In genomic region chr22:50247748-50248147, GRCh38 we compare ENCODE assay signal across 9 cellular contexts. TPM values are rescaled to one million over a fixed set of nuclear protein-coding genes. Genes with fewer than 3 reads are reported as not detected.
DNase-seq lines count a peak whose midpoint lies in the region; ATAC-seq, FAIRE-seq and TF ChIP-seq lines count a peak whose summit lies in the region.
"Had no signal": no experiment of that assay in that cellular context is flagged by ENCODE, and none has a peak within 500 bp of the region (broad histone marks: within the 10 kb centered on the region; RNA-seq: fewer than 3 reads in every experiment).

No MANE protein-coding gene starts in this region.

- intact Hi-C loops in endothelial cell of umbilical vein (cut with micrococcal nuclease) = no loop called here

- TF ChIP-seq CTCF in HEK293 (tag by site-specific recombination; IDR thresholded peaks at IDR 0.05) (no peak), endothelial cell of umbilical vein (IDR thresholded peaks at IDR 0.05; ENCODE audit: extremely low read depth in 1 of 2, insufficient read depth in 1 of 2, low read depth in 1 of 2, low read length in 2 of 2) (no peak)

- H3K4me1 Mint-ChIP-seq in T-cell = peaks cover 28 to 41% (median 34%) of the 10 kb centered on the region in 3 donors

- H3K27ac Mint-ChIP-seq in T-cell = peak overlapping the region; percentile 28 to 76

- H3K9ac ChIP-seq in BLaER1 = peak overlapping the region; percentile 19; the same call in 1 of the 2 replicates
- no peak overlapping the region for H3K9ac ChIP-seq in endothelial cell of umbilical vein (replicated peaks; ENCODE audit: extremely low read depth, insufficient read depth, low read length)

- peak in 27 of 34 experiments; percentile 25 to 71 (median 44) for DNase-seq in T-cell
- DNase-seq in endothelial cell of umbilical vein (ENCODE audit: low read depth, low spot score) = peak; percentile 45
- DNase-seq in T1000 (lab: John Stamatoyannopoulos, UW) = no peak
- DNase-seq in DMS114 treated with DMSO at 0.1 percent for 48 hours (lab: John Stamatoyannopoulos, UW; ENCODE audit: unreplicated experiment) = no peak
- DNase-seq in cerebellum (ENCODE audit: low spot score) = no peak

- H3K4me3 ChIP-seq in BLaER1 = no peak overlapping the region
- no peak overlapping the region for H3K4me3 ChIP-seq in HEK293 (ENCODE audit: low read depth, low read length)
- H3K4me3 ChIP-seq in endothelial cell of umbilical vein (replicated peaks in 1 of 3; ENCODE audit: insufficient read depth in 1 of 3, low read depth in 1 of 3, low read length in 3 of 3) = no peak overlapping the region
- H3K4me3 ChIP-seq: adrenal gland had no signal

- H3K27ac ChIP-seq in BLaER1 = no peak overlapping the region
- H3K27ac ChIP-seq in HEK293 (ENCODE audit: extremely low read depth, low read depth, low read length) = no peak overlapping the region; the same call in 1 of the 2 replicates
- H3K27ac ChIP-seq in endothelial cell of umbilical vein (ENCODE audit: insufficient read depth, low read depth, low read length) = peak overlapping the region; percentile 3
- H3K27ac ChIP-seq: adrenal gland had no signal

- H3K79me2 ChIP-seq in endothelial cell of umbilical vein (ENCODE audit: control insufficient read depth, insufficient read depth, low read length) = peaks cover 25% of the 10 kb centered on the region

- H3K9me1 ChIP-seq in endothelial cell of umbilical vein (replicated peaks; ENCODE audit: control insufficient read depth, extremely low read depth, insufficient read depth, low read length) = no peaks in the 10 kb centered on the region

- CTCF ChIA-PET in HEK293 (lab: Yijun Ruan, JAX) = interaction anchor here (1.2 kb wide), 1 partner anchor 24 kb away, joined by 3 read pairs; no protein-coding TSS in a partner anchor
- CTCF ChIA-PET in T-cell (lab: Charles Lee) = no interaction called here
- CTCF ChIA-PET in endothelial cell of umbilical vein (lab: Charles Lee) = interaction anchor here (1.0 kb wide), 1 partner anchor 20 kb away, joined by 3 read pairs; no protein-coding TSS in a partner anchor

- no TSS peak for BruUV-seq in endothelial cell of umbilical vein (replicated peaks; lab: Mats Ljungman, UMichigan)

- H3K9me3 Mint-ChIP-seq in T-cell = no peaks in the 10 kb centered on the region

- POLR2A ChIA-PET in HEK293 (lab: Yijun Ruan, JAX) = interaction anchor here (0.6 to 2.3 kb wide), 2 partner anchors 24 to 277 kb away, joined by 3 to 5 read pairs; partner anchors contain the start of gene SCO2
- POLR2A ChIA-PET in T-cell (lab: Charles Lee) = interaction anchor here in 1 of 2 donors (1.0 kb wide), 1 partner anchor 57 kb away, joined by 3 read pairs; no protein-coding TSS in a partner anchor
- POLR2A ChIA-PET in endothelial cell of umbilical vein (lab: Charles Lee) = no interaction called here

- H3K27me3 Mint-ChIP-seq in T-cell = no peaks in the 10 kb centered on the region

- no peak overlapping the region for H2AFZ ChIP-seq in endothelial cell of umbilical vein (ENCODE audit: low read depth, low read length)

- peaks cover 10% of the 10 kb centered on the region for H3K36me3 Mint-ChIP-seq in T-cell

- TF ChIP-seq POLR2A in endothelial cell of umbilical vein (IDR thresholded peaks at IDR 0.05; ENCODE audit: low read depth, low read length) = no peak

- peak overlapping the region; percentile 54 for H3K4me2 ChIP-seq in BLaER1
- no peak overlapping the region for H3K4me2 ChIP-seq in endothelial cell of umbilical vein (ENCODE audit: insufficient read depth, low read length)

- H3K4me3 Mint-ChIP-seq in T-cell = peak overlapping the region; percentile 13 to 91 (median 41)

- ATAC-seq in T-cell (replicated peaks in 1 of 4) (no peak), HG02973 (IDR thresholded peaks at IDR 0.05; ENCODE audit: unreplicated experiment) (no peak)

- H4K20me1 ChIP-seq in BLaER1 (peaks cover 74% of the 10 kb centered on the region), endothelial cell of umbilical vein (replicated peaks; ENCODE audit: control insufficient read depth, extremely low read depth, insufficient read depth, low read length) (no peaks in the 10 kb centered on the region)

- peaks cover 34% of the 10 kb centered on the region for H3K36me3 ChIP-seq in BLaER1
- H3K36me3 ChIP-seq in HEK293 (ENCODE audit: control insufficient read depth in 2 of 2, insufficient read depth in 1 of 2, low read length in 2 of 2) = peaks cover 8 to 56% of the 10 kb centered on the region in 2 experiments; a peak in 2 of 3 replicates
- peaks cover 0 to 6% of the 10 kb centered on the region in 2 experiments for H3K36me3 ChIP-seq in endothelial cell of umbilical vein (ENCODE audit: control insufficient read depth in 2 of 2, extremely low read depth in 1 of 2, insufficient read depth in 2 of 2, low read length in 2 of 2)

- peak; percentile 72 for FAIRE-seq in endothelial cell of umbilical vein (lab: Jason Lieb, UNC)

- H3K4me1 ChIP-seq in BLaER1 = peaks cover 70% of the 10 kb centered on the region
- H3K4me1 ChIP-seq in HEK293 (ENCODE audit: control insufficient read depth, insufficient read depth, low read length) = peaks cover 12% of the 10 kb centered on the region
- H3K4me1 ChIP-seq in endothelial cell of umbilical vein (ENCODE audit: control insufficient read depth, extremely low read depth, insufficient read depth, low read length) = peaks cover 27% of the 10 kb centered on the region

- dilution Hi-C loops in endothelial cell of umbilical vein (cut with MboI; ENCODE audit: extremely low pct_ligation_motif_present, low sequenced_read_pairs) = no loop called here

- H3K9me3 ChIP-seq in BLaER1 (no peaks in the 10 kb centered on the region), HEK293 (ENCODE audit: control insufficient read depth, insufficient read depth, low read depth, low read length) (no peaks in the 10 kb centered on the region), endothelial cell of umbilical vein (replicated peaks; ENCODE audit: control insufficient read depth, insufficient read depth, low read length) (no peaks in the 10 kb centered on the region)
- H3K9me3 ChIP-seq: adrenal gland had no signal

- no peaks in the 10 kb centered on the region for H3K27me3 ChIP-seq in BLaER1
- no peaks in the 10 kb centered on the region for H3K27me3 ChIP-seq in endothelial cell of umbilical vein (ENCODE audit: control insufficient read depth in 2 of 2, insufficient read depth in 2 of 2, low read length in 2 of 2)
- H3K27me3 ChIP-seq: adrenal gland had no signal

RNA-seq across cellular contexts. Expression of gene TUBGCP6, which starts 2.9 kb away (rescaled TPM):
- 100 to 1,000 TPM; 129 to 144 (median 132) TPM for total RNA-seq in T-cell
- total RNA-seq in endothelial cell of umbilical vein = 41.5 and 45.3 TPM in 2 replicates
- polyA plus RNA-seq in endothelial cell of umbilical vein = 33.1 and 42.7 TPM in 2 replicates
- polyA plus RNA-seq in endothelial cell of umbilical vein (2011; cell fraction: cytosol; rRNA removed) = 7.6 and 13.4 TPM in 2 replicates
- 261 and 282 TPM in 2 replicates for polyA plus RNA-seq in endothelial cell of umbilical vein (2011; cell fraction: nucleus; rRNA removed)
- 19.7 and 24.2 TPM in 2 replicates for polyA plus RNA-seq in endothelial cell of umbilical vein (2012)
- 23.3 and 25.1 TPM in 2 replicates for polyA minus RNA-seq in endothelial cell of umbilical vein
- polyA minus RNA-seq in endothelial cell of umbilical vein (2011; cell fraction: cytosol; rRNA and poly(A)+ RNA removed) = 5.6 TPM
- polyA minus RNA-seq in endothelial cell of umbilical vein (2011; cell fraction: nucleus; rRNA and poly(A)+ RNA removed) = 38.8 and 57.6 TPM in 2 replicates
- 41.3 TPM for total RNA-seq in cerebellum

RNA-seq across cellular contexts. Expression of gene HDAC10, which starts 3.3 kb away (rescaled TPM):
- total RNA-seq in T-cell = 100 to 1,000 TPM; 101 to 152 (median 128) TPM
- 42.4 and 47.0 TPM in 2 replicates for total RNA-seq in endothelial cell of umbilical vein
- polyA plus RNA-seq in endothelial cell of umbilical vein = 32.6 and 38.3 TPM in 2 replicates
- 5.5 and 8.8 TPM in 2 replicates for polyA plus RNA-seq in endothelial cell of umbilical vein (2011; cell fraction: cytosol; rRNA removed)
- polyA plus RNA-seq in endothelial cell of umbilical vein (2011; cell fraction: nucleus; rRNA removed) = 193 and 224 TPM in 2 replicates
- 22.9 and 34.1 TPM in 2 replicates for polyA plus RNA-seq in endothelial cell of umbilical vein (2012)
- polyA minus RNA-seq in endothelial cell of umbilical vein = 15.7 and 19.6 TPM in 2 replicates
- 5.1 TPM for polyA minus RNA-seq in endothelial cell of umbilical vein (2011; cell fraction: cytosol; rRNA and poly(A)+ RNA removed)
- polyA minus RNA-seq in endothelial cell of umbilical vein (2011; cell fraction: nucleus; rRNA and poly(A)+ RNA removed) = 30.4 and 61.3 TPM in 2 replicates
- 12.9 TPM for total RNA-seq in cerebellum

RNA-seq across cellular contexts. Expression of gene MAPK12, which starts 13.7 kb away (rescaled TPM):
- total RNA-seq in T-cell = 1 to 10 TPM; 1.7 to 3.1 (median 2.9) TPM
- 67.9 and 72.3 TPM in 2 replicates for total RNA-seq in endothelial cell of umbilical vein
- 86.8 and 90.2 TPM in 2 replicates for polyA plus RNA-seq in endothelial cell of umbilical vein
- polyA plus RNA-seq in endothelial cell of umbilical vein (2011; cell fraction: cytosol; rRNA removed) = 50.3 and 67.5 TPM in 2 replicates
- polyA plus RNA-seq in endothelial cell of umbilical vein (2011; cell fraction: nucleus; rRNA removed) = 241 and 284 TPM in 2 replicates
- polyA plus RNA-seq in endothelial cell of umbilical vein (2012) = 46.0 and 62.2 TPM in 2 replicates
- 51.9 and 76.1 TPM in 2 replicates for polyA minus RNA-seq in endothelial cell of umbilical vein
- 9.8 TPM for polyA minus RNA-seq in endothelial cell of umbilical vein (2011; cell fraction: cytosol; rRNA and poly(A)+ RNA removed)
- polyA minus RNA-seq in endothelial cell of umbilical vein (2011; cell fraction: nucleus; rRNA and poly(A)+ RNA removed) = 48.7 and 88.7 TPM in 2 replicates
- total RNA-seq in cerebellum = 6.1 TPM

RNA-seq across cellular contexts. Expression of gene MAPK11, which starts 22.4 kb away (rescaled TPM):
- total RNA-seq in T-cell (1 to 10 TPM; 3.5 to 8.9 (median 5.6) TPM), endothelial cell of umbilical vein (26.3 and 29.4 TPM in 2 replicates), cerebellum (8.4 TPM)
- 22.8 and 30.2 TPM in 2 replicates for polyA plus RNA-seq in endothelial cell of umbilical vein
- 13.7 and 19.8 TPM in 2 replicates for polyA plus RNA-seq in endothelial cell of umbilical vein (2011; cell fraction: cytosol; rRNA removed)
- 47.9 and 63.7 TPM in 2 replicates for polyA plus RNA-seq in endothelial cell of umbilical vein (2011; cell fraction: nucleus; rRNA removed)
- polyA plus RNA-seq in endothelial cell of umbilical vein (2012) = 19.7 and 28.3 TPM in 2 replicates
- 17.9 and 22.1 TPM in 2 replicates for polyA minus RNA-seq in endothelial cell of umbilical vein
- polyA minus RNA-seq in endothelial cell of umbilical vein (2011; cell fraction: cytosol; rRNA and poly(A)+ RNA removed) = 0.51 TPM
- polyA minus RNA-seq in endothelial cell of umbilical vein (2011; cell fraction: nucleus; rRNA and poly(A)+ RNA removed) = 11.3 and 17.4 TPM in 2 replicates

RNA-seq across cellular contexts. Expression of gene SELENOO, which starts 46.9 kb away (rescaled TPM):
- total RNA-seq in T-cell (10 to 100 TPM; 28.9 to 51.0 (median 46.1) TPM), endothelial cell of umbilical vein (24.1 and 28.0 TPM in 2 replicates), cerebellum (10.0 TPM)
- polyA plus RNA-seq in endothelial cell of umbilical vein = 37.5 and 45.8 TPM in 2 replicates
- polyA plus RNA-seq in endothelial cell of umbilical vein (2011; cell fraction: cytosol; rRNA removed) = 17.7 and 23.1 TPM in 2 replicates
- polyA plus RNA-seq in endothelial cell of umbilical vein (2011; cell fraction: nucleus; rRNA removed) = 82.2 and 94.2 TPM in 2 replicates
- polyA plus RNA-seq in endothelial cell of umbilical vein (2012) = 13.8 and 16.8 TPM in 2 replicates
- polyA minus RNA-seq in endothelial cell of umbilical vein = 11.1 and 16.1 TPM in 2 replicates
- polyA minus RNA-seq in endothelial cell of umbilical vein (2011; cell fraction: cytosol; rRNA and poly(A)+ RNA removed) = 9.7 TPM
- 11.9 and 16.8 TPM in 2 replicates for polyA minus RNA-seq in endothelial cell of umbilical vein (2011; cell fraction: nucleus; rRNA and poly(A)+ RNA removed)

Comparison
In these comparisons a context has a peak if more than half of its experiments do, and no peak if none do; other contexts are left out.
1. DNase-seq: peak in T-cell (27 of 34) and endothelial cell of umbilical vein (single experiment); none in T1000 (single experiment), DMS114 treated with DMSO at 0.1 percent for 48 hours (single experiment) and cerebellum (single experiment).
2. CTCF ChIA-PET loops: an anchor here in HEK293 (1.2 kb wide) and endothelial cell of umbilical vein (1.0 kb wide); none called in T-cell.